ENCODE assay signal across 21 cellular contexts in the genomic region with DNA sequence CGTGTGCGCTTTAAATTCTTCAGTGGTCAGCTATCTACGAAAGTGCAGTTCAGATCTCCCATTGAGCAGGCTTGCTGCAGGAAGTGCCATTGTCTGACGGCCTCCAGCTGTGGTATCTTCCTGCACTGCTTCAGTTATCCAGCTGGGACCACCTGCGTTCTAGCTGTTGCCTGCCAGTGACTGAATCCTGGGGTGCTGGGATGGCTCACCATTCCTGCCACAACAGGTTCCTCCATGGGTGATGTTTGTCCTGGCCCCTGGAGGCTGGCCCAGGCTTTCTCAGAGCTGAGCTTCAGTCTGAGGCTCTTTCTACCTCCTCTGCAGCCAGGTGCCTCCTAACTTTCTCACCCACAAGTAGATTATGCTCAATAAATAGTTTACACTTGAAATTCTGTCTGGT.
"Had no signal": no experiment of that assay in that cellular context is flagged by ENCODE, and none has a peak within 500 bp of the region (broad histone marks: within the 10 kb centered on the region; RNA-seq: fewer than 3 reads in every experiment).

No MANE protein-coding gene starts in this region.

- H3K4me1 Mint-ChIP-seq: activated CD4-positive, alpha-beta T cell treated with anti-CD3 and anti-CD28 coated beads, Interleukin-2, amount 10 ng/mL, durations not matched to agents 7 days and 5 days; activated naive CD4-positive, alpha-beta T cell treated with anti-CD3 and anti-CD28 coated beads, Interleukin-2, amount 50 U/mL, for 24 hours; immature natural killer cell had no signal

- ATAC-seq: activated CD4-positive, CD25-positive, alpha-beta regulatory T cell treated with anti-CD3 and anti-CD28 coated beads, Interleukin-2, amount 50 U/mL, for 24 hours; activated CD8-positive, alpha-beta T cell treated with anti-CD3 and anti-CD28 coated beads, Interleukin-2, amount 10 ng/mL, durations not matched to agents 7 days and 5 days; activated T-cell treated with anti-CD3 and anti-CD28 coated beads, Interleukin-2, amount 50 U/mL, for 72 hours; esophagus mucosa; gastroesophageal sphincter; heart left ventricle; natural killer cell treated with Interleukin-12 subunit alpha and Interleukin-12 subunit beta and Interleukin-15 and Interleukin-18, amount 100 ng/mL, for 72 hours had no signal

- DNase-seq: activated CD4-positive, alpha-beta T cell treated with anti-CD3 and anti-CD28 coated beads, Interleukin-2, amount 10 ng/mL, durations not matched to agents 7 days and 5 days; activated CD8-positive, alpha-beta T cell treated with anti-CD3 and anti-CD28 coated beads, Interleukin-2, amount 10 ng/mL, durations not matched to agents 7 days and 5 days; activated gamma-delta T cell; activated T-cell treated with anti-CD3 and anti-CD28 coated beads, Interleukin-2, amount 50 U/mL, for 72 hours; adrenal gland; heart left ventricle; immature natural killer cell; mesenchymal stem cell; posterior cingulate gyrus; retina; stimulated activated naive CD4-positive, alpha-beta T cell treated with Interleukin-2 at 50 U/mL for 16 hours; T1000; transverse colon; uterus had no signal

- H3K4me1 ChIP-seq: adrenal gland, breast epithelium, gastroesophageal sphincter, heart left ventricle, transverse colon, uterus had no signal

- H3K4me3 Mint-ChIP-seq: activated CD4-positive, alpha-beta T cell treated with anti-CD3 and anti-CD28 coated beads, Interleukin-2, amount 10 ng/mL, durations not matched to agents 7 days and 5 days; activated CD8-positive, alpha-beta T cell treated with anti-CD3 and anti-CD28 coated beads, Interleukin-2, amount 10 ng/mL, durations not matched to agents 7 days and 5 days; activated naive CD4-positive, alpha-beta T cell treated with anti-CD3 and anti-CD28 coated beads, Interleukin-2, amount 50 U/mL, for 24 hours; activated T-cell treated with anti-CD3 and anti-CD28 coated beads, Interleukin-2, amount 50 U/mL, for 72 hours; immature natural killer cell; natural killer cell treated with Interleukin-12 subunit alpha and Interleukin-12 subunit beta and Interleukin-15 and Interleukin-18, amount 100 ng/mL, for 72 hours had no signal

- H3K4me3 ChIP-seq: adrenal gland, breast epithelium, coronary artery, gastroesophageal sphincter, heart left ventricle, transverse colon, uterus had no signal

- H3K27ac ChIP-seq: adrenal gland, breast epithelium, coronary artery, gastroesophageal sphincter, heart left ventricle, transverse colon, uterus had no signal

- H3K27me3 ChIP-seq: adrenal gland, transverse colon, uterus had no signal

- H3K27me3 Mint-ChIP-seq: activated CD4-positive, alpha-beta T cell treated with anti-CD3 and anti-CD28 coated beads, Interleukin-2, amount 10 ng/mL, durations not matched to agents 7 days and 5 days had no signal

- H3K27ac Mint-ChIP-seq: activated CD4-positive, alpha-beta T cell treated with anti-CD3 and anti-CD28 coated beads, Interleukin-2, amount 10 ng/mL, durations not matched to agents 7 days and 5 days; activated CD8-positive, alpha-beta T cell treated with anti-CD3 and anti-CD28 coated beads, Interleukin-2, amount 10 ng/mL, durations not matched to agents 7 days and 5 days; activated naive CD4-positive, alpha-beta T cell treated with anti-CD3 and anti-CD28 coated beads, Interleukin-2, amount 50 U/mL, for 24 hours; activated T-cell treated with anti-CD3 and anti-CD28 coated beads, Interleukin-2, amount 50 U/mL, for 72 hours; immature natural killer cell; natural killer cell treated with Interleukin-12 subunit alpha and Interleukin-12 subunit beta and Interleukin-15 and Interleukin-18, amount 100 ng/mL, for 72 hours had no signal

- H3K36me3 ChIP-seq: adrenal gland, breast epithelium, gastroesophageal sphincter, heart left ventricle, transverse colon, uterus had no signal

- H3K9me3 ChIP-seq: adrenal gland, breast epithelium, gastroesophageal sphincter, heart left ventricle, transverse colon, uterus had no signal

- H3K36me3 Mint-ChIP-seq: activated naive CD4-positive, alpha-beta T cell treated with anti-CD3 and anti-CD28 coated beads, Interleukin-2, amount 50 U/mL, for 24 hours; immature natural killer cell; natural killer cell treated with Interleukin-12 subunit alpha and Interleukin-12 subunit beta and Interleukin-15 and Interleukin-18, amount 100 ng/mL, for 72 hours had no signal

- H3K9me3 Mint-ChIP-seq: activated CD4-positive, alpha-beta T cell treated with anti-CD3 and anti-CD28 coated beads, Interleukin-2, amount 10 ng/mL, durations not matched to agents 7 days and 5 days; activated naive CD4-positive, alpha-beta T cell treated with anti-CD3 and anti-CD28 coated beads, Interleukin-2, amount 50 U/mL, for 24 hours; activated T-cell treated with anti-CD3 and anti-CD28 coated beads, Interleukin-2, amount 50 U/mL, for 72 hours; immature natural killer cell; natural killer cell treated with Interleukin-12 subunit alpha and Interleukin-12 subunit beta and Interleukin-15 and Interleukin-18, amount 100 ng/mL, for 72 hours had no signal
